ENCODE assay signal across 8 cellular contexts in genomic region chr10:95841711-95842498, GRCh38.
DNase-seq lines count a peak whose midpoint lies in the region; ATAC-seq and TF ChIP-seq lines count a peak whose summit lies in the region.

No MANE protein-coding gene starts in this region.

- no peak overlapping the region for H3K4me3 ChIP-seq in fibroblast of villous mesenchyme (ENCODE audit: low read depth, low read length)

- POLR2A ChIA-PET in activated CD4-positive, alpha-beta T cell treated with anti-CD3 and anti-CD28 coated beads, Interleukin-2, amount 10 ng/mL, durations not matched to agents 7 days and 5 days (lab: Charles Lee): interaction anchor here (0.7 kb wide), 1 partner anchor 147 kb away, joined by 3 read pairs; no protein-coding TSS in a partner anchor

- no peaks in the 10 kb centered on the region for H3K9me3 Mint-ChIP-seq in activated CD4-positive, alpha-beta T cell treated with anti-CD3 and anti-CD28 coated beads, Interleukin-2, amount 10 ng/mL, durations not matched to agents 7 days and 5 days

- CTCF ChIA-PET in activated CD4-positive, alpha-beta T cell treated with anti-CD3 and anti-CD28 coated beads, Interleukin-2, amount 10 ng/mL, durations not matched to agents 7 days and 5 days (lab: Charles Lee): interaction anchor here (0.9 to 16.5 kb wide), 9 partner anchors 10 to 177 kb away, joined by 3 to 149 read pairs (median 3); partner anchors contain the start of gene TCTN3

- DNase-seq in NCI-H2196 (lab: John Stamatoyannopoulos, UW; ENCODE audit: unreplicated experiment) (peak; percentile 21), NCI-H2196 treated with DMSO at 0.1 percent for 48 hours (lab: John Stamatoyannopoulos, UW; ENCODE audit: unreplicated experiment) (no peak), NCI-H128 (lab: John Stamatoyannopoulos, UW; ENCODE audit: unreplicated experiment) (peak; percentile 21), fibroblast of villous mesenchyme (ENCODE audit: low read depth) (peak; percentile 78), non-pigmented ciliary epithelial cell (ENCODE audit: low read depth) (peak; percentile 30)
- DNase-seq in activated CD4-positive, alpha-beta T cell treated with anti-CD3 and anti-CD28 coated beads, Interleukin-2, amount 10 ng/mL, durations not matched to agents 7 days and 5 days: peak; percentile 56

- H3K4me1 Mint-ChIP-seq in activated CD4-positive, alpha-beta T cell treated with anti-CD3 and anti-CD28 coated beads, Interleukin-2, amount 10 ng/mL, durations not matched to agents 7 days and 5 days: peaks cover 5% of the 10 kb centered on the region

- no peak overlapping the region for H3K4me3 Mint-ChIP-seq in activated CD4-positive, alpha-beta T cell treated with anti-CD3 and anti-CD28 coated beads, Interleukin-2, amount 10 ng/mL, durations not matched to agents 7 days and 5 days

- peak; percentile 39 for ATAC-seq in GM21786 (IDR thresholded peaks at IDR 0.05; ENCODE audit: unreplicated experiment)
- ATAC-seq in GM18870 (IDR thresholded peaks at IDR 0.05; ENCODE audit: unreplicated experiment): no peak

- peak; percentile 57 for TF ChIP-seq CTCF in fibroblast of villous mesenchyme (IDR thresholded peaks at IDR 0.05; ENCODE audit: insufficient read depth, low read depth, low read length)

- H3K27me3 Mint-ChIP-seq in activated CD4-positive, alpha-beta T cell treated with anti-CD3 and anti-CD28 coated beads, Interleukin-2, amount 10 ng/mL, durations not matched to agents 7 days and 5 days: peaks cover 4% of the 10 kb centered on the region

- no peak overlapping the region for H3K27ac Mint-ChIP-seq in activated CD4-positive, alpha-beta T cell treated with anti-CD3 and anti-CD28 coated beads, Interleukin-2, amount 10 ng/mL, durations not matched to agents 7 days and 5 days

- H3K36me3 Mint-ChIP-seq in activated CD4-positive, alpha-beta T cell treated with anti-CD3 and anti-CD28 coated beads, Interleukin-2, amount 10 ng/mL, durations not matched to agents 7 days and 5 days (ENCODE audit: low read depth): no peaks in the 10 kb centered on the region
